ENCODE assay signal across 8 cellular contexts in genomic region chr18:62399781-62400308, GRCh38.
DNase-seq lines count a peak whose midpoint lies in the region; ATAC-seq and TF ChIP-seq lines count a peak whose summit lies in the region.

No MANE protein-coding gene starts in this region.

- intact Hi-C loops in activated T-helper 1 cell treated with anti-CD3 and anti-CD28 coated beads, Interleukin-12 subunit alpha, Interleukin-12 subunit beta, Interleukin-2, Interleukin-4 antibody, amounts not matched to agents 30 ng/mL and 10 ng/mL and 1 ng/mL, durations not matched to agents 14 hours and 24 hours and 36 hours (cut with micrococcal nuclease), result loop anchor here (2.0 kb wide), 1 partner anchor 73 kb away; no protein-coding TSS in a partner anchor

- peaks cover 2% of the 10 kb centered on the region for H3K9me3 Mint-ChIP-seq in activated naive CD8-positive, alpha-beta T cell treated with anti-CD3 and anti-CD28 coated beads, Interleukin-2, amount 10 ng/mL, durations not matched to agents 7 days and 5 days
- no peaks in the 10 kb centered on the region for H3K9me3 Mint-ChIP-seq in activated naive CD8-positive, alpha-beta T cell treated with anti-CD3 and anti-CD28 coated beads, Interleukin-2, amount 50 U/mL, for 24 hours
- peaks cover 8% of the 10 kb centered on the region for H3K9me3 Mint-ChIP-seq in activated T-helper 1 cell treated with anti-CD3 and anti-CD28 coated beads, Interleukin-12 subunit alpha, Interleukin-12 subunit beta, Interleukin-2, Interleukin-4 antibody, amounts not matched to agents 30 ng/mL and 10 ng/mL and 1 ng/mL, durations not matched to agents 14 hours and 24 hours and 36 hours
- H3K9me3 Mint-ChIP-seq in progenitor cell of endocrine pancreas (ENCODE audit: low read depth), result no peaks in the 10 kb centered on the region

- H3K36me3 ChIP-seq in smooth muscle cell (ENCODE audit: low read depth), result no peaks in the 10 kb centered on the region

- H3K4me3 ChIP-seq in smooth muscle cell, result no peak overlapping the region

- POLR2A ChIA-PET in activated naive CD8-positive, alpha-beta T cell treated with anti-CD3 and anti-CD28 coated beads, Interleukin-2, amount 10 ng/mL, durations not matched to agents 7 days and 5 days (lab: Charles Lee), result no interaction called here

- H3K27me3 Mint-ChIP-seq in activated naive CD8-positive, alpha-beta T cell treated with anti-CD3 and anti-CD28 coated beads, Interleukin-2, amount 10 ng/mL, durations not matched to agents 7 days and 5 days, result peaks cover 8% of the 10 kb centered on the region
- no peaks in the 10 kb centered on the region for H3K27me3 Mint-ChIP-seq in activated naive CD8-positive, alpha-beta T cell treated with anti-CD3 and anti-CD28 coated beads, Interleukin-2, amount 50 U/mL, for 24 hours
- no peaks in the 10 kb centered on the region for H3K27me3 Mint-ChIP-seq in activated T-helper 1 cell treated with anti-CD3 and anti-CD28 coated beads, Interleukin-12 subunit alpha, Interleukin-12 subunit beta, Interleukin-2, Interleukin-4 antibody, amounts not matched to agents 30 ng/mL and 10 ng/mL and 1 ng/mL, durations not matched to agents 14 hours and 24 hours and 36 hours (ENCODE audit: insufficient read depth)
- H3K27me3 Mint-ChIP-seq in progenitor cell of endocrine pancreas, result no peaks in the 10 kb centered on the region

- WGBS in smooth muscle cell (ENCODE audit: low lambda C conversion rate), result 53% methylated on average over 4 of the region's 4 CpGs

- no peak overlapping the region for H3K4me2 ChIP-seq in smooth muscle cell

- no peaks in the 10 kb centered on the region for H3F3A ChIP-seq in smooth muscle cell (ENCODE audit: low read depth)

- no peaks in the 10 kb centered on the region for H3K9me3 ChIP-seq in smooth muscle cell (replicated peaks; ENCODE audit: low read depth)

- no peak overlapping the region for H3K27ac ChIP-seq in smooth muscle cell (ENCODE audit: low read depth)

- H3K4me1 ChIP-seq in smooth muscle cell (ENCODE audit: low read depth), result no peaks in the 10 kb centered on the region

- no peak overlapping the region for H3K9ac ChIP-seq in smooth muscle cell (ENCODE audit: low read depth)

- DNase-seq in activated naive CD8-positive, alpha-beta T cell treated with anti-CD3 and anti-CD28 coated beads, Interleukin-2, amount 10 ng/mL, durations not matched to agents 7 days and 5 days, result no peak
- no peak for DNase-seq in activated naive CD8-positive, alpha-beta T cell treated with anti-CD3 and anti-CD28 coated beads, Interleukin-2, amount 50 U/mL, for 24 hours
- DNase-seq in HuH-7 (ENCODE audit: low spot score) (peak; percentile 49), progenitor cell of endocrine pancreas (ENCODE audit: low spot score, unreplicated experiment) (no peak), GM03348 (ENCODE audit: low spot score) (no peak), smooth muscle cell (lab: John Stamatoyannopoulos, UW; ENCODE audit: unreplicated experiment) (no peak)
- DNase-seq in activated T-helper 1 cell treated with anti-CD3 and anti-CD28 coated beads, Interleukin-12 subunit alpha, Interleukin-12 subunit beta, Interleukin-2, Interleukin-4 antibody, amounts not matched to agents 30 ng/mL and 10 ng/mL and 1 ng/mL, durations not matched to agents 14 hours and 24 hours and 36 hours (ENCODE audit: low spot score), result no peak
- DNase-seq in activated CD4-positive, alpha-beta T cell treated with anti-CD3 and anti-CD28 coated beads, Interleukin-2, amount 50 U/mL, for 1 hour, result no peak

- H3K27ac Mint-ChIP-seq in activated naive CD8-positive, alpha-beta T cell treated with anti-CD3 and anti-CD28 coated beads, Interleukin-2, amount 10 ng/mL, durations not matched to agents 7 days and 5 days, result peak overlapping the region; percentile 9
- no peak overlapping the region for H3K27ac Mint-ChIP-seq in activated naive CD8-positive, alpha-beta T cell treated with anti-CD3 and anti-CD28 coated beads, Interleukin-2, amount 50 U/mL, for 24 hours
- peak overlapping the region; percentile 75 for H3K27ac Mint-ChIP-seq in activated T-helper 1 cell treated with anti-CD3 and anti-CD28 coated beads, Interleukin-12 subunit alpha, Interleukin-12 subunit beta, Interleukin-2, Interleukin-4 antibody, amounts not matched to agents 30 ng/mL and 10 ng/mL and 1 ng/mL, durations not matched to agents 14 hours and 24 hours and 36 hours
- H3K27ac Mint-ChIP-seq in progenitor cell of endocrine pancreas, result no peak overlapping the region

- no peak for ATAC-seq in activated naive CD8-positive, alpha-beta T cell treated with anti-CD3 and anti-CD28 coated beads, Interleukin-2, amount 10 ng/mL, durations not matched to agents 7 days and 5 days (ENCODE audit: low read depth)
- ATAC-seq in activated naive CD8-positive, alpha-beta T cell treated with anti-CD3 and anti-CD28 coated beads, Interleukin-2, amount 50 U/mL, for 24 hours, result no peak

- no peak overlapping the region for H2AFZ ChIP-seq in smooth muscle cell (ENCODE audit: low read depth)

- no peaks in the 10 kb centered on the region for H3K36me3 Mint-ChIP-seq in activated naive CD8-positive, alpha-beta T cell treated with anti-CD3 and anti-CD28 coated beads, Interleukin-2, amount 10 ng/mL, durations not matched to agents 7 days and 5 days
- H3K36me3 Mint-ChIP-seq in activated naive CD8-positive, alpha-beta T cell treated with anti-CD3 and anti-CD28 coated beads, Interleukin-2, amount 50 U/mL, for 24 hours (ENCODE audit: low read depth), result no peaks in the 10 kb centered on the region
- H3K36me3 Mint-ChIP-seq in activated T-helper 1 cell treated with anti-CD3 and anti-CD28 coated beads, Interleukin-12 subunit alpha, Interleukin-12 subunit beta, Interleukin-2, Interleukin-4 antibody, amounts not matched to agents 30 ng/mL and 10 ng/mL and 1 ng/mL, durations not matched to agents 14 hours and 24 hours and 36 hours (ENCODE audit: low read depth), result peaks cover 6% of the 10 kb centered on the region
- no peaks in the 10 kb centered on the region for H3K36me3 Mint-ChIP-seq in progenitor cell of endocrine pancreas (ENCODE audit: insufficient read depth)

- H3K27me3 ChIP-seq in smooth muscle cell (ENCODE audit: low read depth), result peaks cover 58% of the 10 kb centered on the region

- no peaks in the 10 kb centered on the region for H3K79me2 ChIP-seq in smooth muscle cell (ENCODE audit: low read depth)

- TF ChIP-seq CTCF in progenitor cell of endocrine pancreas (IDR thresholded peaks at IDR 0.05; ENCODE audit: unreplicated experiment) (peak; percentile 57), smooth muscle cell (IDR thresholded peaks at IDR 0.05; ENCODE audit: borderline replicate concordance, insufficient read depth, poor library complexity, severe bottlenecking) (no peak)

- peaks cover 10% of the 10 kb centered on the region for H3K4me1 Mint-ChIP-seq in activated naive CD8-positive, alpha-beta T cell treated with anti-CD3 and anti-CD28 coated beads, Interleukin-2, amount 10 ng/mL, durations not matched to agents 7 days and 5 days
- H3K4me1 Mint-ChIP-seq in activated naive CD8-positive, alpha-beta T cell treated with anti-CD3 and anti-CD28 coated beads, Interleukin-2, amount 50 U/mL, for 24 hours, result peaks cover 12% of the 10 kb centered on the region
- H3K4me1 Mint-ChIP-seq in activated T-helper 1 cell treated with anti-CD3 and anti-CD28 coated beads, Interleukin-12 subunit alpha, Interleukin-12 subunit beta, Interleukin-2, Interleukin-4 antibody, amounts not matched to agents 30 ng/mL and 10 ng/mL and 1 ng/mL, durations not matched to agents 14 hours and 24 hours and 36 hours (ENCODE audit: low read depth), result peaks cover 54% of the 10 kb centered on the region
- H3K4me1 Mint-ChIP-seq in progenitor cell of endocrine pancreas (ENCODE audit: low read depth), result peaks cover 3% of the 10 kb centered on the region

- H3K4me3 Mint-ChIP-seq in activated naive CD8-positive, alpha-beta T cell treated with anti-CD3 and anti-CD28 coated beads, Interleukin-2, amount 10 ng/mL, durations not matched to agents 7 days and 5 days, result no peak overlapping the region
- no peak overlapping the region for H3K4me3 Mint-ChIP-seq in activated naive CD8-positive, alpha-beta T cell treated with anti-CD3 and anti-CD28 coated beads, Interleukin-2, amount 50 U/mL, for 24 hours
- no peak overlapping the region for H3K4me3 Mint-ChIP-seq in activated T-helper 1 cell treated with anti-CD3 and anti-CD28 coated beads, Interleukin-12 subunit alpha, Interleukin-12 subunit beta, Interleukin-2, Interleukin-4 antibody, amounts not matched to agents 30 ng/mL and 10 ng/mL and 1 ng/mL, durations not matched to agents 14 hours and 24 hours and 36 hours
- H3K4me3 Mint-ChIP-seq in progenitor cell of endocrine pancreas (ENCODE audit: low read depth), result no peak overlapping the region

- no peaks in the 10 kb centered on the region for H4K20me1 ChIP-seq in smooth muscle cell (ENCODE audit: low read depth)

Comparison
In these comparisons a context has a peak if more than half of its experiments do, and no peak if none do; other contexts are left out.
1. H3K27ac Mint-ChIP-seq: peak in activated naive CD8-positive, alpha-beta T cell treated with anti-CD3 and anti-CD28 coated beads, Interleukin-2, amount 10 ng/mL, durations not matched to agents 7 days and 5 days (single experiment) and activated T-helper 1 cell treated with anti-CD3 and anti-CD28 coated beads, Interleukin-12 subunit alpha, Interleukin-12 subunit beta, Interleukin-2, Interleukin-4 antibody, amounts not matched to agents 30 ng/mL and 10 ng/mL and 1 ng/mL, durations not matched to agents 14 hours and 24 hours and 36 hours (single experiment); none in activated naive CD8-positive, alpha-beta T cell treated with anti-CD3 and anti-CD28 coated beads, Interleukin-2, amount 50 U/mL, for 24 hours (single experiment) and progenitor cell of endocrine pancreas (single experiment).